1 cellular context compared by ENCODE assay signal in the genomic region with DNA sequence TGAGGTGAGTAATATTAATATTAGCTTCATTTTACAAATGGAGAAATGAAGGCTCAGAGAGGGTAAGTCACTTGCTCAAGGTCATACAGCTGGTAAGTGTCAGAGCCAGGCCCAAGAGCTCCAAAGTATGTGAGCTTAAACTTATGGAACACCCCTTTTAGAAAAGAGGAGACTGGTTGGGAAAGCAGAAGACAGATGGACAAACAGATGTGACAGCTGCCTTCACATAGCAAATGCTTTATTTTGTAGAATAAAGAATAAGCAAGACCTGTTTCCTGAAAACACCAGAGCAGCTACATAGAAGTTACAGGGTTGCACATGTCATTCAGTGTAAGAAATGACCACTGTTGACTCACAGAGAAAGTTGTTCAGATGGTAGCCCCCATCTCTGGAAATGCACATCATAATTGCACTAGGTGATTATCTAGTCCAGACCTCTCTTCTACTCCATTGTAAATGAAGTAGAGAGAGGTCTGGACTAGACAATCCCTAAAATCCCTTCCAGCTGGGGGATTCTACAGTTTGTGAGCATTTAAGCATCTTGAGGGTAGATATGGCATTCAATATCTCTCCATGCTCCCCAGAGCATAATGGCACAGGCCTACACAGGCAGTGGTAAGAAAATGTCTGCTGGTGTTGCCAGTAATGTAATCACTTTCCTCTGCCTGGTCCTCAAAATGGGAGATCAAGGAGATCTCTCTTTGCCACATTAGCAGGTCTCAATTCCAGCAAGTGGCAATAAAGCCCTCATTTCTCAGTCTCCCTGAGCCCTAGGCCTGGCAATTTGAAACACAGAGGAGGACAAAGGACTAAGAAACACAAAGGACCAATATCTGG.
A peak's percentile ranks its signal among the peaks of the same experiment; 100 is the strongest.
TF ChIP-seq lines count a peak whose summit lies in the region.

No MANE protein-coding gene starts in this region.

TF ChIP-seq in H1, 55 proteins besides CTCF, POLR2A, EP300 and RAD21:
- TF ChIP-seq YY1 (IDR thresholded peaks at IDR 0.05; ENCODE audit: low read depth, low read length): peak; percentile 95
- no peak for TF ChIP-seq ASH2L (IDR thresholded peaks at IDR 0.05; ENCODE audit: low read length)
- no peak for TF ChIP-seq ATF2 (IDR thresholded peaks at IDR 0.05; ENCODE audit: low read length)
- no peak for TF ChIP-seq JUN (IDR thresholded peaks at IDR 0.05; ENCODE audit: low read depth, low read length)
- TF ChIP-seq SIX5 (IDR thresholded peaks at IDR 0.05; ENCODE audit: low read depth, low read length): no peak
- TF ChIP-seq HDAC6 (IDR thresholded peaks at IDR 0.05; ENCODE audit: low read depth, low read length): no peak
- TF ChIP-seq SP1 (IDR thresholded peaks at IDR 0.05; ENCODE audit: low read depth, low read length): no peak
TF ChIP-seq in H1: peak in this region for 1.
